In genomic region chr2:133418021-133418420, GRCh38 we compare ENCODE assay signal across 21 cellular contexts.
DNase-seq lines count a peak whose midpoint lies in the region; ATAC-seq and TF ChIP-seq lines count a peak whose summit lies in the region.
"Had no signal": no experiment of that assay in that cellular context is flagged by ENCODE, and none has a peak within 500 bp of the region (broad histone marks: within the 10 kb centered on the region; RNA-seq: fewer than 3 reads in every experiment).

No MANE protein-coding gene starts in this region.

- ATAC-seq in GM19438 (IDR thresholded peaks at IDR 0.05; ENCODE audit: low read depth, unreplicated experiment) (peak; percentile 27), HG03139 (IDR thresholded peaks at IDR 0.05; ENCODE audit: unreplicated experiment) (peak; percentile 38)
- no peak for ATAC-seq in activated T-cell treated with anti-CD3 and anti-CD28 coated beads, Interleukin-2, amount 50 U/mL, for 72 hours (replicated peaks in 1 of 2)
- ATAC-seq: activated CD8-positive, alpha-beta T cell treated with anti-CD3 and anti-CD28 coated beads, Interleukin-2, amount 10 ng/mL, durations not matched to agents 7 days and 5 days; HCT116; natural killer cell treated with Interleukin-12 subunit alpha and Interleukin-12 subunit beta and Interleukin-15 and Interleukin-18, amount 100 ng/mL, for 72 hours; stimulated activated effector memory CD8-positive, alpha-beta T cell treated with anti-CD3 and anti-CD28 coated beads, Interleukin-12 subunit alpha, Interleukin-12 subunit beta, amount 100 ng/mL, for 72 hours had no signal

- H3K27me3 Mint-ChIP-seq in osteocyte (ENCODE audit: unreplicated experiment), result peaks cover 13% of the 10 kb centered on the region
- H3K27me3 Mint-ChIP-seq in activated T-cell treated with anti-CD3 and anti-CD28 coated beads, Interleukin-2, amount 50 U/mL, for 72 hours (ENCODE audit: low read depth), result no peaks in the 10 kb centered on the region
- H3K27me3 Mint-ChIP-seq: activated T-cell treated with anti-CD3 and anti-CD28 coated beads, Interleukin-2, amount 50 U/mL, for 24 hours; B cell; natural killer cell treated with Interleukin-12 subunit alpha and Interleukin-12 subunit beta and Interleukin-15 and Interleukin-18, amount 100 ng/mL, for 72 hours had no signal

- TF ChIP-seq CTCF in osteocyte (IDR thresholded peaks at IDR 0.05), result no peak

- no peak overlapping the region for H3K27ac Mint-ChIP-seq in osteocyte (ENCODE audit: unreplicated experiment)
- H3K27ac Mint-ChIP-seq in activated T-cell treated with anti-CD3 and anti-CD28 coated beads, Interleukin-2, amount 50 U/mL, for 72 hours, result no peak overlapping the region
- H3K27ac Mint-ChIP-seq: activated CD8-positive, alpha-beta T cell treated with anti-CD3 and anti-CD28 coated beads, Interleukin-2, amount 10 ng/mL, durations not matched to agents 7 days and 5 days; activated T-cell treated with anti-CD3 and anti-CD28 coated beads, Interleukin-2, amount 50 U/mL, for 24 hours; B cell; mesothelial cell of epicardium; natural killer cell treated with Interleukin-12 subunit alpha and Interleukin-12 subunit beta and Interleukin-15 and Interleukin-18, amount 100 ng/mL, for 72 hours; stimulated activated effector memory CD8-positive, alpha-beta T cell treated with anti-CD3 and anti-CD28 coated beads, Interleukin-12 subunit alpha, Interleukin-12 subunit beta, amount 100 ng/mL, for 72 hours had no signal

- H3K4me1 Mint-ChIP-seq in osteocyte (ENCODE audit: unreplicated experiment), result no peaks in the 10 kb centered on the region
- no peaks in the 10 kb centered on the region for H3K4me1 Mint-ChIP-seq in activated T-cell treated with anti-CD3 and anti-CD28 coated beads, Interleukin-2, amount 50 U/mL, for 72 hours (ENCODE audit: low read depth)
- H3K4me1 Mint-ChIP-seq: B cell; stimulated activated effector memory CD8-positive, alpha-beta T cell treated with anti-CD3 and anti-CD28 coated beads, Interleukin-12 subunit alpha, Interleukin-12 subunit beta, amount 100 ng/mL, for 72 hours had no signal

- no peak overlapping the region for H3K4me3 Mint-ChIP-seq in osteocyte (ENCODE audit: unreplicated experiment)
- no peak overlapping the region for H3K4me3 Mint-ChIP-seq in activated T-cell treated with anti-CD3 and anti-CD28 coated beads, Interleukin-2, amount 50 U/mL, for 72 hours
- H3K4me3 Mint-ChIP-seq: activated CD8-positive, alpha-beta T cell treated with anti-CD3 and anti-CD28 coated beads, Interleukin-2, amount 10 ng/mL, durations not matched to agents 7 days and 5 days; activated T-cell treated with anti-CD3 and anti-CD28 coated beads, Interleukin-2, amount 50 U/mL, for 24 hours; B cell; mesothelial cell of epicardium; natural killer cell treated with Interleukin-12 subunit alpha and Interleukin-12 subunit beta and Interleukin-15 and Interleukin-18, amount 100 ng/mL, for 72 hours; stimulated activated effector memory CD8-positive, alpha-beta T cell treated with anti-CD3 and anti-CD28 coated beads, Interleukin-12 subunit alpha, Interleukin-12 subunit beta, amount 100 ng/mL, for 72 hours had no signal

- H3K9me3 Mint-ChIP-seq in osteocyte (ENCODE audit: unreplicated experiment), result no peaks in the 10 kb centered on the region
- H3K9me3 Mint-ChIP-seq in activated T-cell treated with anti-CD3 and anti-CD28 coated beads, Interleukin-2, amount 50 U/mL, for 72 hours, result peaks cover 2% of the 10 kb centered on the region in 2 donors
- H3K9me3 Mint-ChIP-seq: activated T-cell treated with anti-CD3 and anti-CD28 coated beads, Interleukin-2, amount 50 U/mL, for 24 hours; mesothelial cell of epicardium had no signal

- no peaks in the 10 kb centered on the region for H3K36me3 Mint-ChIP-seq in osteocyte (ENCODE audit: unreplicated experiment)
- H3K36me3 Mint-ChIP-seq in activated T-cell treated with anti-CD3 and anti-CD28 coated beads, Interleukin-2, amount 50 U/mL, for 72 hours (ENCODE audit: insufficient read depth in 2 of 2), result no peaks in the 10 kb centered on the region
- H3K36me3 Mint-ChIP-seq: mesothelial cell of epicardium; natural killer cell treated with Interleukin-12 subunit alpha and Interleukin-12 subunit beta and Interleukin-15 and Interleukin-18, amount 100 ng/mL, for 72 hours; stimulated activated effector memory CD8-positive, alpha-beta T cell treated with anti-CD3 and anti-CD28 coated beads, Interleukin-12 subunit alpha, Interleukin-12 subunit beta, amount 100 ng/mL, for 72 hours had no signal

- DNase-seq in COLO829 (ENCODE audit: low spot score) (peak; percentile 22), astrocyte of the hippocampus (ENCODE audit: low read depth, low spot score) (peak; percentile 32), osteocyte (ENCODE audit: extremely low spot score, unreplicated experiment) (no peak), anterior cingulate cortex (lab: John Stamatoyannopoulos, UW) (no peak), NCI-H69 (lab: John Stamatoyannopoulos, UW) (no peak)
- no peak for DNase-seq in activated T-cell treated with anti-CD3 and anti-CD28 coated beads, Interleukin-2, amount 50 U/mL, for 72 hours
- DNase-seq: 8988T; activated CD4-positive, CD25-positive, alpha-beta regulatory T cell; activated CD8-positive, alpha-beta T cell treated with anti-CD3 and anti-CD28 coated beads, Interleukin-2, amount 10 ng/mL, durations not matched to agents 7 days and 5 days; activated naive CD4-positive, alpha-beta T cell treated with anti-CD3 and anti-CD28 coated beads, Interleukin-2, amount 50 U/mL, for 16 hours; activated T-cell treated with anti-CD3 and anti-CD28 coated beads, Interleukin-2, amount 50 U/mL, for 24 hours; effector memory CD4-positive, alpha-beta T cell; NCI-H2081; NCI-H446 treated with DMSO at 0.1 percent for 48 hours had no signal

Comparison
In these comparisons a context has a peak if more than half of its experiments do, and no peak if none do; other contexts are left out.
1. DNase-seq: peak in COLO829 (single experiment) and astrocyte of the hippocampus (single experiment); none in osteocyte (single experiment), anterior cingulate cortex (0 of 58), activated T-cell treated with anti-CD3 and anti-CD28 coated beads, Interleukin-2, amount 50 U/mL, for 72 hours (0 of 2) and NCI-H69 (single experiment).
2. ATAC-seq: peak in GM19438 (single experiment) and HG03139 (single experiment); none in activated T-cell treated with anti-CD3 and anti-CD28 coated beads, Interleukin-2, amount 50 U/mL, for 72 hours (0 of 2).